8 cellular contexts compared by ENCODE assay signal in the genomic region with DNA sequence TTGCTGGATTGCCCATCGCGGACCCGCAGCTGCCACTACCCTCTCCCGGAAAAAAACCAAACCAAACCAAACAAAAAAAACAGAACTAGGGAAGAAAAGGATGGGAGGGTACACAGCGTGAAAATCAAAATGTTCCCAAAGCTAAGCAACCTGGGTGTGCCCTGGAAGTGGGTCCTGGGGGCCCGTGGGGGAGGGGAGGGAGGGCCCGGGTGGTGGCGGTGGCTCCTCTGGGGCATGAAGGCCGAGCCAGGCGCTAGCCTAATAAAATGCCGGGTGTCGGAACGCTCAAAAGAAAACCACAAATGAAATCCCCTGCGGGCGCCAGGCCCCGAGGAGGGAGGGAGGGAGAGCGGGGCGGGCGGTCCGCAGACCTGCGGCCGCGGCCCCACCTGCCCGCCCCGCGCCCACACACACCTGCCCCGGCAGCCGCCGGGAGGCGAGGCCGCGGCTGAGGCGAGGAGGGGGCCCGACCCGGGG. TPM values are rescaled to one million over a fixed set of nuclear protein-coding genes. Genes with fewer than 3 reads are reported as not detected.
DNase-seq lines count a peak whose midpoint lies in the region; ATAC-seq and TF ChIP-seq lines count a peak whose summit lies in the region.

No MANE protein-coding gene starts in this region.

- peak overlapping the region; percentile 72 for H3K9ac ChIP-seq in mammary epithelial cell (ENCODE audit: insufficient read depth, low read length)

- CTCF ChIA-PET in mammary epithelial cell (lab: Charles Lee; ENCODE audit: low non-redundant PET): no interaction called here

- H3K27ac ChIP-seq in SJSA1 (peak overlapping the region; percentile 64; the same call in 1 of the 2 replicates), mammary epithelial cell (ENCODE audit: insufficient read depth, low read depth, low read length) (peak overlapping the region; percentile 41)

- H2AFZ ChIP-seq in mammary epithelial cell (ENCODE audit: low read depth, low read length): peak overlapping the region; percentile 99

- H3K4me3 Mint-ChIP-seq in stimulated activated effector memory CD8-positive, alpha-beta T cell treated with anti-CD3 and anti-CD28 coated beads, Interleukin-12 subunit alpha, Interleukin-12 subunit beta, amount 100 ng/mL, for 72 hours: peak overlapping the region; percentile 91

- TF ChIP-seq CTCF in AG09309 (IDR thresholded peaks at IDR 0.05; ENCODE audit: control insufficient read depth, insufficient read depth, low read depth, low read length, missing control alignments) (no peak), mammary epithelial cell (conservative IDR thresholded peaks at IDR 0.05 in 1 of 2, IDR thresholded peaks at IDR 0.05 in 1 of 2; ENCODE audit: extremely low read depth in 1 of 2, insufficient read depth in 1 of 2, low read depth in 1 of 2, low read length in 2 of 2) (no peak)

- H3K9me3 Mint-ChIP-seq in stimulated activated effector memory CD8-positive, alpha-beta T cell treated with anti-CD3 and anti-CD28 coated beads, Interleukin-12 subunit alpha, Interleukin-12 subunit beta, amount 100 ng/mL, for 72 hours: no peaks in the 10 kb centered on the region

- no peak for DNase-seq in AG09309 (ENCODE audit: low read depth)
- DNase-seq in SJSA1 (ENCODE audit: low read depth in 1 of 2, low spot score in 2 of 2): peak in 1 of 2 experiments; percentile 14
- DNase-seq in mammary epithelial cell: peak; percentile 31
- DNase-seq in left kidney (ENCODE audit: low read depth, low spot score): peak; percentile 72
- DNase-seq in stimulated activated effector memory CD8-positive, alpha-beta T cell treated with anti-CD3 and anti-CD28 coated beads, Interleukin-12 subunit alpha, Interleukin-12 subunit beta, amount 100 ng/mL, for 72 hours (ENCODE audit: low spot score in 2 of 2): peak in 1 of 2 donors; percentile 29
- DNase-seq in NCI-H774 (lab: John Stamatoyannopoulos, UW): no peak

- peak overlapping the region; percentile 96 for H3K4me2 ChIP-seq in mammary epithelial cell (ENCODE audit: insufficient read depth, low read depth, low read length)

- 2% methylated on average over 7 of the region's 35 CpGs for WGBS in mammary epithelial cell (ENCODE audit: low coverage, missing lambda C conversion rate)

- H3K27me3 ChIP-seq in SJSA1 (replicated peaks) (no peaks in the 10 kb centered on the region), mammary epithelial cell (ENCODE audit: insufficient read depth, low read length) (no peaks in the 10 kb centered on the region)

- H3K36me3 Mint-ChIP-seq in stimulated activated effector memory CD8-positive, alpha-beta T cell treated with anti-CD3 and anti-CD28 coated beads, Interleukin-12 subunit alpha, Interleukin-12 subunit beta, amount 100 ng/mL, for 72 hours: peaks cover 10% of the 10 kb centered on the region

- ATAC-seq in GM18909 (IDR thresholded peaks at IDR 0.05; ENCODE audit: poor library complexity, unreplicated experiment) (peak; percentile 55), HG03108 (IDR thresholded peaks at IDR 0.05; ENCODE audit: unreplicated experiment) (peak; percentile 31)
- peak; percentile 58 for ATAC-seq in stimulated activated effector memory CD8-positive, alpha-beta T cell treated with anti-CD3 and anti-CD28 coated beads, Interleukin-12 subunit alpha, Interleukin-12 subunit beta, amount 100 ng/mL, for 72 hours

- peaks cover 54% of the 10 kb centered on the region for H3K79me2 ChIP-seq in mammary epithelial cell (ENCODE audit: insufficient read depth, low read length)

- peaks cover 10% of the 10 kb centered on the region for H3K36me3 ChIP-seq in SJSA1
- no peaks in the 10 kb centered on the region for H3K36me3 ChIP-seq in mammary epithelial cell (ENCODE audit: insufficient read depth, low read length)

- H3K9me3 ChIP-seq in SJSA1 (replicated peaks) (no peaks in the 10 kb centered on the region), mammary epithelial cell (replicated peaks; ENCODE audit: insufficient read depth, low read length) (no peaks in the 10 kb centered on the region)

- peak overlapping the region; percentile 95 for H3K27ac Mint-ChIP-seq in stimulated activated effector memory CD8-positive, alpha-beta T cell treated with anti-CD3 and anti-CD28 coated beads, Interleukin-12 subunit alpha, Interleukin-12 subunit beta, amount 100 ng/mL, for 72 hours

- H3K4me1 ChIP-seq in SJSA1 (replicated peaks) (peaks cover 11% of the 10 kb centered on the region), mammary epithelial cell (ENCODE audit: insufficient read depth, low read length) (peaks cover 11% of the 10 kb centered on the region)

- no TSS peak for BruUV-seq in mammary epithelial cell (replicated peaks; lab: Mats Ljungman, UMichigan)

- H3K4me3 ChIP-seq in AG09309 (ENCODE audit: control insufficient read depth, low read depth, low read length): peak overlapping the region; percentile 84
- H3K4me3 ChIP-seq in SJSA1: peak overlapping the region; percentile 99
- peak overlapping the region; percentile 63 to 77 (median 75) for H3K4me3 ChIP-seq in mammary epithelial cell (replicated peaks in 1 of 3; ENCODE audit: insufficient read depth in 1 of 3, low read depth in 2 of 3, low read length in 3 of 3)

- dilution Hi-C loops in mammary epithelial cell (cut with HindIII; ENCODE audit: low sequenced_read_pairs): no loop called here

- in situ Hi-C loops in mammary epithelial cell (cut with MboI; ENCODE audit: low sequenced_read_pairs in 2 of 2): loop anchor here in 1 of 2 donors (10.0 kb wide), 2 partner anchors 187 to 277 kb away; a partner anchor contains a TSS

- peaks cover 31% of the 10 kb centered on the region for H3K4me1 Mint-ChIP-seq in stimulated activated effector memory CD8-positive, alpha-beta T cell treated with anti-CD3 and anti-CD28 coated beads, Interleukin-12 subunit alpha, Interleukin-12 subunit beta, amount 100 ng/mL, for 72 hours

- no peaks in the 10 kb centered on the region for H4K20me1 ChIP-seq in mammary epithelial cell (ENCODE audit: insufficient read depth, low read length)

- intact Hi-C loops in mammary epithelial cell (cut with micrococcal nuclease): loop anchor here (10.0 kb wide), 1 partner anchor 537 kb away; a partner anchor contains a TSS

RNA-seq across cellular contexts. Expression of a gene that starts 0.8 kb away (rescaled TPM):
- total RNA-seq in SJSA1 (2014; rRNA removed; shearing (Covaris generic)): 9.6 and 9.8 TPM in 2 replicates
- total RNA-seq in mammary epithelial cell: 10 to 100 TPM; 30.7 to 36.1 TPM
- 5.1 TPM for polyA plus RNA-seq in mammary epithelial cell
- 18.2 TPM for polyA minus RNA-seq in mammary epithelial cell

RNA-seq across cellular contexts. Expression of a gene that starts 27.9 kb away (rescaled TPM):
- total RNA-seq in SJSA1 (2014; rRNA removed; shearing (Covaris generic)): 1,116 and 1,297 TPM in 2 replicates
- total RNA-seq in mammary epithelial cell: 1,000 to 10,000 TPM in 1 of 2 donors, 100 to 1,000 TPM in 1; 838 to 1,399 TPM
- polyA plus RNA-seq in mammary epithelial cell: 1,877 TPM
- 600 TPM for polyA minus RNA-seq in mammary epithelial cell

RNA-seq across cellular contexts. Expression of a gene that starts 37.3 kb away (rescaled TPM):
- 88.8 and 124 TPM in 2 replicates for total RNA-seq in SJSA1 (2014; rRNA removed; shearing (Covaris generic))
- total RNA-seq in mammary epithelial cell: 100 to 1,000 TPM; 108 to 165 TPM
- 68.3 TPM for polyA plus RNA-seq in mammary epithelial cell
- 120 TPM for polyA minus RNA-seq in mammary epithelial cell

Comparison
In these comparisons a context has a peak if more than half of its experiments do, and no peak if none do; other contexts are left out.
1. DNase-seq: peak in mammary epithelial cell (single experiment) and left kidney (single experiment); none in AG09309 (single experiment) and NCI-H774 (single experiment).
2. Peak in every context shown above with its lines, with median percentiles within 50 percentile points of each other: H3K4me3 ChIP-seq and ATAC-seq.